In genomic region chr7:5824297-5824610, GRCh38 we compare ENCODE assay signal across 11 cellular contexts. TPM values are rescaled to one million over a fixed set of nuclear protein-coding genes. Genes with fewer than 3 reads are reported as not detected.
DNase-seq lines count a peak whose midpoint lies in the region; ATAC-seq and TF ChIP-seq lines count a peak whose summit lies in the region.
"Had no signal": no experiment of that assay in that cellular context is flagged by ENCODE, and none has a peak within 500 bp of the region (broad histone marks: within the 10 kb centered on the region; RNA-seq: fewer than 3 reads in every experiment).

No MANE protein-coding gene starts in this region.

- H3K27ac Mint-ChIP-seq in endothelial cell (ENCODE audit: unreplicated experiment), result no peak overlapping the region

- H3K4me1 Mint-ChIP-seq in endothelial cell (ENCODE audit: unreplicated experiment), result peaks cover 13% of the 10 kb centered on the region

- no peak overlapping the region for H3K27ac ChIP-seq in OCI-LY3 (ENCODE audit: low read length)
- H3K27ac ChIP-seq: neutrophil had no signal

- no peaks in the 10 kb centered on the region for H4K20me1 ChIP-seq in OCI-LY3 (ENCODE audit: insufficient read depth, low read length)

- H3K27me3 ChIP-seq in OCI-LY3 (ENCODE audit: low read depth, low read length), result no peaks in the 10 kb centered on the region
- H3K27me3 ChIP-seq: neutrophil had no signal

- peak overlapping the region; percentile 91; the same call in 1 of the 2 replicates for H3K4me3 ChIP-seq in OCI-LY3 (ENCODE audit: low read length)

- peaks cover 10% of the 10 kb centered on the region; the same call in 1 of the 2 replicates for H3K4me1 ChIP-seq in OCI-LY3 (ENCODE audit: low read length)

- H3K4me3 Mint-ChIP-seq in endothelial cell (ENCODE audit: unreplicated experiment), result peak overlapping the region; percentile 71

- H3K4me2 ChIP-seq in OCI-LY3 (ENCODE audit: low read length), result peak overlapping the region; percentile 95

- in situ Hi-C loops in G401 (cut with HindIII; ENCODE audit: low sequenced_read_pairs), result no loop called here

- no peaks in the 10 kb centered on the region for H3K79me2 ChIP-seq in OCI-LY3 (ENCODE audit: low read length)

- peaks cover 5% of the 10 kb centered on the region for H3K36me3 Mint-ChIP-seq in endothelial cell (ENCODE audit: low read depth, unreplicated experiment)

- H3K9me3 ChIP-seq in OCI-LY3 (ENCODE audit: insufficient read depth, low read length), result no peaks in the 10 kb centered on the region
- H3K9me3 ChIP-seq: neutrophil had no signal

- DNase-seq in activated CD8-positive, alpha-beta memory T cell treated with anti-CD3 and anti-CD28 coated beads, Interleukin-2, amount 50 U/mL, for 4 hours, result peak; percentile 67
- DNase-seq in endothelial cell (ENCODE audit: low spot score), result no peak
- peak; percentile 21 for DNase-seq in stimulated activated CD8-positive, alpha-beta memory T cell treated with anti-CD3 and anti-CD28 coated beads, Interleukin-12 subunit alpha, Interleukin-12 subunit beta, amount 100 ng/mL, for 1 hour (ENCODE audit: low read depth)
- no peak for DNase-seq in OCI-M2 (lab: John Stamatoyannopoulos, UW; ENCODE audit: unreplicated experiment)
- no peak for DNase-seq in GM03348 (ENCODE audit: low spot score)
- DNase-seq in G401 (ENCODE audit: low spot score), result no peak
- DNase-seq: EL had no signal

- peaks cover 2% of the 10 kb centered on the region for H3K27me3 Mint-ChIP-seq in endothelial cell (ENCODE audit: unreplicated experiment)

- no peaks in the 10 kb centered on the region for H3K9me3 Mint-ChIP-seq in endothelial cell (ENCODE audit: unreplicated experiment)

- ATAC-seq in GM19455 (IDR thresholded peaks at IDR 0.05; ENCODE audit: unreplicated experiment), result no peak

- no peak for TF ChIP-seq CTCF in OCI-LY3 (IDR thresholded peaks at IDR 0.05; ENCODE audit: low read depth, low read length)
- no peak for TF ChIP-seq CTCF in endothelial cell (IDR thresholded peaks at IDR 0.05; ENCODE audit: unreplicated experiment)

- no peak overlapping the region for H2AFZ ChIP-seq in OCI-LY3 (ENCODE audit: low read depth, low read length)

- no peak overlapping the region for H3K9ac ChIP-seq in OCI-LY3 (ENCODE audit: low read length)

- H3K36me3 ChIP-seq in OCI-LY3 (replicated peaks; ENCODE audit: low read depth, low read length), result no peaks in the 10 kb centered on the region
- H3K36me3 ChIP-seq: neutrophil had no signal

RNA-seq across cellular contexts. Expression of gene RNF216, which starts 42.8 kb away (rescaled TPM):
- total RNA-seq in endothelial cell (ENCODE audit: unreplicated experiment), result 40.8 TPM
- 21.7 and 28.2 TPM in 2 replicates for total RNA-seq in G401 (2014; rRNA removed; shearing (Covaris generic))

RNA-seq across cellular contexts. Expression of gene OCM, which starts 56.3 kb away (rescaled TPM):
- total RNA-seq in endothelial cell (ENCODE audit: unreplicated experiment), result not detected
- total RNA-seq in G401 (2014; rRNA removed; shearing (Covaris generic)), result not detected in 2 replicates
- total RNA-seq: HT-29 had no signal

Comparison
In these comparisons a context has a peak if more than half of its experiments do, and no peak if none do; other contexts are left out.
1. DNase-seq: peak in activated CD8-positive, alpha-beta memory T cell treated with anti-CD3 and anti-CD28 coated beads, Interleukin-2, amount 50 U/mL, for 4 hours (single experiment) and stimulated activated CD8-positive, alpha-beta memory T cell treated with anti-CD3 and anti-CD28 coated beads, Interleukin-12 subunit alpha, Interleukin-12 subunit beta, amount 100 ng/mL, for 1 hour (single experiment); none in endothelial cell (single experiment), OCI-M2 (single experiment), GM03348 (single experiment) and G401 (single experiment).